In genomic region chr5:181207960-181208253, GRCh38 we compare ENCODE assay signal across 10 cellular contexts. TPM values are rescaled to one million over a fixed set of nuclear protein-coding genes. Genes with fewer than 3 reads are reported as not detected.
DNase-seq lines count a peak whose midpoint lies in the region; ATAC-seq and TF ChIP-seq lines count a peak whose summit lies in the region.
"Had no signal": no experiment of that assay in that cellular context is flagged by ENCODE, and none has a peak within 500 bp of the region (broad histone marks: within the 10 kb centered on the region; RNA-seq: fewer than 3 reads in every experiment).

No MANE protein-coding gene starts in this region.

- H2BK20ac ChIP-seq in H9 (ENCODE audit: low read depth, low read length, poor library complexity, severe bottlenecking) = no peak overlapping the region

- H3K4me1 ChIP-seq in ACC112 (ENCODE audit: control insufficient read depth, insufficient read depth, low read length, unreplicated experiment) = peaks cover 4% of the 10 kb centered on the region
- H3K4me1 ChIP-seq in H9 (ENCODE audit: insufficient read depth, low read length) = no peaks in the 10 kb centered on the region
- H3K4me1 ChIP-seq in mucosa of rectum (ENCODE audit: control insufficient read depth in 2 of 2, insufficient read depth in 2 of 2, low read length in 2 of 2) = peaks cover 17 to 22% of the 10 kb centered on the region in 2 donors

- H3K18ac ChIP-seq in H9 (ENCODE audit: insufficient read length, low read depth, low read length) = no peak overlapping the region

- no peak for ATAC-seq in activated T-helper 17 cell treated with anti-CD3 and anti-CD28 coated beads, Interleukin-2, amount 50 U/mL, for 72 hours (replicated peaks)

- peak overlapping the region; percentile 82; the same call in 1 of the 2 replicates for H3K4me3 ChIP-seq in ACC112 (ENCODE audit: low read depth, low read length)
- H3K4me3 ChIP-seq in mucosa of rectum (ENCODE audit: low read length in 2 of 2) = peak overlapping the region; percentile 62 to 79

- H2BK5ac ChIP-seq in H9 (ENCODE audit: insufficient read length, low read length) = no peak overlapping the region

- no peak overlapping the region for H3K4me2 ChIP-seq in H9 (ENCODE audit: insufficient read depth, insufficient read length, low read length)

- no peak overlapping the region for H4K91ac ChIP-seq in H9 (ENCODE audit: insufficient read length, low read depth, low read length)

- no peak overlapping the region for H3K4ac ChIP-seq in H9 (ENCODE audit: low read depth, low read length)

- no peak overlapping the region for H2AFZ ChIP-seq in ACC112 (ENCODE audit: low read length, unreplicated experiment)
- H2AFZ ChIP-seq in H9 (ENCODE audit: low read length) = no peak overlapping the region

- peaks cover 19 to 33% of the 10 kb centered on the region in 2 experiments for H3K4me1 Mint-ChIP-seq in H9
- H3K4me1 Mint-ChIP-seq in activated T-helper 17 cell treated with anti-CD3 and anti-CD28 coated beads, Interleukin-2, amount 50 U/mL, for 72 hours = peaks cover 25% of the 10 kb centered on the region

- no peak overlapping the region for H2BK12ac ChIP-seq in H9 (ENCODE audit: insufficient read length, low read depth, low read length)

- H3T11ph ChIP-seq in H9 (ENCODE audit: low read length) = no peak overlapping the region

- H3K79me1 ChIP-seq in H9 (ENCODE audit: insufficient read depth, low read depth, low read length, poor library complexity, severe bottlenecking) = no peaks in the 10 kb centered on the region

- no peak overlapping the region for H2BK15ac ChIP-seq in H9 (ENCODE audit: low read depth, low read length)

- no peak overlapping the region for H3K23ac ChIP-seq in H9 (ENCODE audit: insufficient read length, low read depth, low read length)

- H3K36me3 ChIP-seq in ACC112 (ENCODE audit: insufficient read depth, low read length) (no peaks in the 10 kb centered on the region), mucosa of rectum (ENCODE audit: control insufficient read depth in 2 of 2, insufficient read depth in 2 of 2, low read length in 2 of 2) (no peaks in the 10 kb centered on the region)
- H3K36me3 ChIP-seq: brain microvascular endothelial cell had no signal

- peak overlapping the region; percentile 92 to 99; a peak in 4 of 5 replicates for H3K4me3 Mint-ChIP-seq in H9
- peak overlapping the region; percentile 87 for H3K4me3 Mint-ChIP-seq in activated T-helper 17 cell treated with anti-CD3 and anti-CD28 coated beads, Interleukin-2, amount 50 U/mL, for 72 hours

- no peaks in the 10 kb centered on the region for H3K79me2 ChIP-seq in ACC112 (ENCODE audit: control insufficient read depth, insufficient read depth, low read length, unreplicated experiment)
- H3K79me2 ChIP-seq in H9 (ENCODE audit: insufficient read depth, low read length) = no peaks in the 10 kb centered on the region

- no peaks in the 10 kb centered on the region for H3K9me3 ChIP-seq in H9 (ENCODE audit: control insufficient read depth, low read depth, low read length)
- no peaks in the 10 kb centered on the region for H3K9me3 ChIP-seq in mucosa of rectum (ENCODE audit: control insufficient read depth in 2 of 2, low read length in 2 of 2)

- H3K27me3 ChIP-seq in ACC112 (ENCODE audit: insufficient read depth, low read length) (no peaks in the 10 kb centered on the region; the same call in 1 of the 2 replicates), H9 (ENCODE audit: insufficient read depth, low read length) (peaks cover 29% of the 10 kb centered on the region), mucosa of rectum (ENCODE audit: control insufficient read depth in 2 of 2, insufficient read depth in 2 of 2, low read length in 2 of 2) (peaks cover 0 to 7% of the 10 kb centered on the region in 2 donors)
- H3K27me3 ChIP-seq: brain microvascular endothelial cell had no signal

- no peak overlapping the region for H3K56ac ChIP-seq in H9 (ENCODE audit: insufficient read length, low read depth, low read length)

- peaks cover 11 to 16% of the 10 kb centered on the region in 2 experiments; a peak in 3 of 5 replicates for H3K9me3 Mint-ChIP-seq in H9
- no peaks in the 10 kb centered on the region for H3K9me3 Mint-ChIP-seq in activated T-helper 17 cell treated with anti-CD3 and anti-CD28 coated beads, Interleukin-2, amount 50 U/mL, for 72 hours

- no peak overlapping the region for H4K5ac ChIP-seq in H9 (ENCODE audit: insufficient read length, low read depth, low read length)

- TF ChIP-seq CTCF in H9 (conservative IDR thresholded peaks at IDR 0.05) = no peak

- H3K9ac ChIP-seq in H9 (ENCODE audit: extremely low read depth, insufficient read length, low read length) (no peak overlapping the region), mucosa of rectum (ENCODE audit: low read depth in 1 of 2, low read length in 2 of 2) (no peak overlapping the region)

- H4K20me1 ChIP-seq in H9 (ENCODE audit: control insufficient read depth, insufficient read depth, insufficient read length) = no peaks in the 10 kb centered on the region

- no peak overlapping the region for H3K27ac ChIP-seq in ACC112 (ENCODE audit: low read depth, low read length)
- H3K27ac ChIP-seq in H9 (ENCODE audit: insufficient read length, low read depth, low read length) = no peak overlapping the region
- H3K27ac ChIP-seq in mucosa of rectum (ENCODE audit: low read depth in 2 of 2, low read length in 2 of 2) = no peak overlapping the region

- H3K14ac ChIP-seq in H9 (ENCODE audit: insufficient read depth, low read length) = no peak overlapping the region

- H3K36me3 Mint-ChIP-seq in H9 (ENCODE audit: insufficient read depth in 1 of 3, low read depth in 3 of 3) = peaks cover 0 to 8% (median 0%) of the 10 kb centered on the region in 3 experiments; a peak in 2 of 7 replicates
- H3K36me3 Mint-ChIP-seq in activated T-helper 17 cell treated with anti-CD3 and anti-CD28 coated beads, Interleukin-2, amount 50 U/mL, for 72 hours (ENCODE audit: low read depth) = peaks cover 26% of the 10 kb centered on the region

- TF ChIP-seq POLR2A in erythroblast (IDR thresholded peaks at IDR 0.05; ENCODE audit: low read length) = no peak

- no peak overlapping the region for H4K8ac ChIP-seq in H9 (replicated peaks; ENCODE audit: insufficient read length, low read depth, low read length)

- peaks cover 26% of the 10 kb centered on the region for H3K23me2 ChIP-seq in H9 (ENCODE audit: insufficient read length, low read depth, low read length, poor library complexity, severe bottlenecking)

- H3K27me3 Mint-ChIP-seq in H9 (ENCODE audit: low read depth) = peaks cover 47% of the 10 kb centered on the region
- H3K27me3 Mint-ChIP-seq in activated T-helper 17 cell treated with anti-CD3 and anti-CD28 coated beads, Interleukin-2, amount 50 U/mL, for 72 hours = peaks cover 5% of the 10 kb centered on the region

- H3K27ac Mint-ChIP-seq in H9 = no peak overlapping the region
- H3K27ac Mint-ChIP-seq in activated T-helper 17 cell treated with anti-CD3 and anti-CD28 coated beads, Interleukin-2, amount 50 U/mL, for 72 hours = peak overlapping the region; percentile 100

- DNase-seq in H9 (no peak), NCI-H1694 (lab: John Stamatoyannopoulos, UW) (no peak), UCSD-AML1 (lab: John Stamatoyannopoulos, UW; ENCODE audit: unreplicated experiment) (no peak), NCI-H2081 (lab: John Stamatoyannopoulos, UW) (no peak), erythroblast (lab: John Stamatoyannopoulos, UW) (no peak)
- DNase-seq: DMS53 had no signal

- H2AK5ac ChIP-seq in H9 (ENCODE audit: insufficient read length, low read length) = no peak overlapping the region

- no peak overlapping the region for H2BK120ac ChIP-seq in H9 (ENCODE audit: low read depth, low read length, poor library complexity, severe bottlenecking)

- no CpG with 5 or more reads among the region's 3 CpGs for WGBS in H9 (ENCODE audit: extremely low coverage, insufficient read length, low lambda C conversion rate)

RNA-seq across cellular contexts. Expression of gene TRIM7, which starts 2.9 kb away (rescaled TPM):
- total RNA-seq in H9 (2021) = not detected in 2 replicates
- total RNA-seq in activated T-helper 17 cell treated with anti-CD3 and anti-CD28 coated beads, Interleukin-2, amount 50 U/mL, for 72 hours = 1 to 10 TPM; 2.7 to 5.9 TPM

RNA-seq across cellular contexts. Expression of gene TRIM41, which starts 15.2 kb away (rescaled TPM):
- 33.5 and 34.2 TPM in 2 replicates for total RNA-seq in H9 (2021)
- total RNA-seq in activated T-helper 17 cell treated with anti-CD3 and anti-CD28 coated beads, Interleukin-2, amount 50 U/mL, for 72 hours = 10 to 100 TPM; 27.1 to 30.8 TPM

RNA-seq across cellular contexts. Expression of gene RACK1, which starts 35.8 kb away (rescaled TPM):
- 2,548 and 2,552 TPM in 2 replicates for total RNA-seq in H9 (2021)
- total RNA-seq in activated T-helper 17 cell treated with anti-CD3 and anti-CD28 coated beads, Interleukin-2, amount 50 U/mL, for 72 hours = 1,000 to 10,000 TPM; 2,150 to 2,706 TPM

RNA-seq across cellular contexts. Expression of gene TRIM52, which starts 53.0 kb away (rescaled TPM):
- 5.1 and 5.7 TPM in 2 replicates for total RNA-seq in H9 (2021)
- 10 to 100 TPM; 14.3 to 19.4 TPM for total RNA-seq in activated T-helper 17 cell treated with anti-CD3 and anti-CD28 coated beads, Interleukin-2, amount 50 U/mL, for 72 hours
